11 cellular contexts compared by ENCODE assay signal in genomic region chr6:42771741-42772100, GRCh38. TPM values are rescaled to one million over a fixed set of nuclear protein-coding genes. Genes with fewer than 3 reads are reported as not detected.
DNase-seq lines count a peak whose midpoint lies in the region; ATAC-seq, FAIRE-seq and TF ChIP-seq lines count a peak whose summit lies in the region.
"Had no signal": no experiment of that assay in that cellular context is flagged by ENCODE, and none has a peak within 500 bp of the region (broad histone marks: within the 10 kb centered on the region; RNA-seq: fewer than 3 reads in every experiment).

No MANE protein-coding gene starts in this region.

- H4K91ac ChIP-seq in neuronal stem cell (ENCODE audit: low read depth, low read length, poor library complexity) = no peak overlapping the region

- H3K27ac Mint-ChIP-seq in CD14-positive monocyte = peak overlapping the region in 3 of 7 donors; percentile 52 to 67 (median 56)

- no peak overlapping the region for H3K14ac ChIP-seq in neuronal stem cell (ENCODE audit: low read length)

- H2BK5ac ChIP-seq in neuronal stem cell (ENCODE audit: low read length) = no peak overlapping the region

- intact Hi-C loops in CD14-positive monocyte (cut with micrococcal nuclease) (no loop called here), kidney (cut with DNase I) (no loop called here)

- DNase-seq in CD14-positive monocyte (ENCODE audit: low spot score) (no peak), T-helper 1 cell (peak in 4 of 5 donors; percentile 21 to 50 (median 34)), hepatocyte (ENCODE audit: low spot score) (no peak), kidney (no peak), neuronal stem cell (ENCODE audit: low spot score) (no peak)
- DNase-seq: NCI-H2171 had no signal

- H3K27ac ChIP-seq in hepatocyte (no peak overlapping the region), kidney (ENCODE audit: low read depth in 2 of 2, low read length in 2 of 2) (no peak overlapping the region), neuronal stem cell (replicated peaks; ENCODE audit: low read length) (no peak overlapping the region)
- H3K27ac ChIP-seq: cardiac muscle cell had no signal

- TF ChIP-seq CTCF in CD14-positive monocyte (IDR thresholded peaks at IDR 0.05) (no peak), hepatocyte (IDR thresholded peaks at IDR 0.05; ENCODE audit: poor library complexity) (no peak), kidney (IDR thresholded peaks at IDR 0.05; ENCODE audit: borderline replicate concordance, extremely low read depth, insufficient read depth) (no peak)

- FAIRE-seq in kidney (lab: Jason Lieb, UNC) = no peak
- FAIRE-seq: TTC549 had no signal

- peak; percentile 21 for ATAC-seq in GM19452 (IDR thresholded peaks at IDR 0.05; ENCODE audit: unreplicated experiment)
- no peak for ATAC-seq in HG03520 (IDR thresholded peaks at IDR 0.05; ENCODE audit: unreplicated experiment)
- ATAC-seq in GM18519 (IDR thresholded peaks at IDR 0.05; ENCODE audit: low FRiP score, unreplicated experiment) = no peak

- no peaks in the 10 kb centered on the region for H3K9me2 ChIP-seq in hepatocyte (replicated peaks; ENCODE audit: insufficient read depth)

- H3K27me3 Mint-ChIP-seq in CD14-positive monocyte (ENCODE audit: low read depth in 3 of 3) = peaks cover 9 to 14% (median 10%) of the 10 kb centered on the region in 3 donors

- H3K27me3 ChIP-seq in hepatocyte (no peaks in the 10 kb centered on the region), neuronal stem cell (ENCODE audit: control insufficient read depth in 3 of 3, insufficient read depth in 3 of 3, low read depth in 1 of 3, low read length in 3 of 3) (no peaks in the 10 kb centered on the region)
- H3K27me3 ChIP-seq: cardiac muscle cell had no signal

- H3K4ac ChIP-seq in neuronal stem cell (ENCODE audit: low read length) = no peak overlapping the region

- H4K20me1 ChIP-seq in hepatocyte (ENCODE audit: insufficient read depth, poor library complexity, severe bottlenecking) = no peaks in the 10 kb centered on the region

- H3K4me3 ChIP-seq in hepatocyte = no peak overlapping the region
- peak overlapping the region in 1 of 2 donors; percentile 17 for H3K4me3 ChIP-seq in kidney (ENCODE audit: low read length in 2 of 2)
- no peak overlapping the region for H3K4me3 ChIP-seq in neuronal stem cell (ENCODE audit: low read length in 2 of 2)

- peak overlapping the region; percentile 0 to 89 for H3K4me3 Mint-ChIP-seq in CD14-positive monocyte

- H3K79me2 ChIP-seq in hepatocyte = no peaks in the 10 kb centered on the region

- WGBS in hepatocyte (ENCODE audit: low lambda C conversion rate, missing lambda C conversion rate) = 57% methylated on average over 3 of the region's 3 CpGs
- no CpG with 5 or more reads among the region's 3 CpGs for WGBS in neuronal stem cell (ENCODE audit: extremely low coverage in 2 of 2, insufficient read length in 2 of 2, insufficient replicate concordance in 1 of 2), 2 donors

- no peak overlapping the region for H2BK120ac ChIP-seq in neuronal stem cell (ENCODE audit: low read depth, low read length)

- no peak overlapping the region for H2BK12ac ChIP-seq in neuronal stem cell (ENCODE audit: low read length)

- no peaks in the 10 kb centered on the region for H3K79me1 ChIP-seq in neuronal stem cell (ENCODE audit: low read depth, low read length)

- no peak overlapping the region for H3K23ac ChIP-seq in neuronal stem cell (ENCODE audit: low read depth, low read length, poor library complexity)

- H2BK15ac ChIP-seq in neuronal stem cell (ENCODE audit: low read length) = no peak overlapping the region

- H3K36me3 Mint-ChIP-seq in CD14-positive monocyte = peaks cover 3 to 32% of the 10 kb centered on the region in 2 donors

- no peaks in the 10 kb centered on the region for H3K9me3 ChIP-seq in hepatocyte (ENCODE audit: low read depth)
- H3K9me3 ChIP-seq in kidney (ENCODE audit: control insufficient read depth in 1 of 2, low read length in 2 of 2) = no peaks in the 10 kb centered on the region
- no peaks in the 10 kb centered on the region for H3K9me3 ChIP-seq in neuronal stem cell (replicated peaks in 1 of 2; ENCODE audit: control insufficient read depth in 2 of 2, insufficient read depth in 1 of 2, low read depth in 1 of 2, low read length in 2 of 2)

- no peak overlapping the region for H3K9ac ChIP-seq in kidney (ENCODE audit: low read length in 2 of 2)
- H3K9ac ChIP-seq in neuronal stem cell (ENCODE audit: low read depth, low read length, poor library complexity) = no peak overlapping the region

- peak overlapping the region; percentile 71 for H3K4me2 ChIP-seq in hepatocyte
- no peak overlapping the region for H3K4me2 ChIP-seq in neuronal stem cell (ENCODE audit: insufficient read depth, low read length, poor library complexity, severe bottlenecking)

- no peak overlapping the region for H2AK5ac ChIP-seq in neuronal stem cell (ENCODE audit: low read depth, low read length)

- H4K8ac ChIP-seq in neuronal stem cell (ENCODE audit: low read depth, low read length) = no peak overlapping the region

- H2AFZ ChIP-seq in hepatocyte (peak overlapping the region; percentile 79), neuronal stem cell (ENCODE audit: low read length) (no peak overlapping the region)

- peaks cover 3% of the 10 kb centered on the region for H3K4me1 ChIP-seq in hepatocyte (ENCODE audit: insufficient read depth)
- peaks cover 4 to 5% of the 10 kb centered on the region in 2 donors for H3K4me1 ChIP-seq in kidney (ENCODE audit: control insufficient read depth in 1 of 2, insufficient read depth in 1 of 2, low read depth in 1 of 2, low read length in 2 of 2)
- H3K4me1 ChIP-seq in neuronal stem cell (ENCODE audit: control insufficient read depth in 2 of 2, insufficient read depth in 1 of 2, low read depth in 1 of 2, low read length in 2 of 2) = peaks cover 0 to 3% of the 10 kb centered on the region in 2 donors

- H3K9me3 Mint-ChIP-seq in CD14-positive monocyte = no peaks in the 10 kb centered on the region

- no peak overlapping the region for H3K18ac ChIP-seq in neuronal stem cell (ENCODE audit: low read length)

- H3K36me3 ChIP-seq in hepatocyte (replicated peaks; ENCODE audit: insufficient read depth, low read depth) = no peaks in the 10 kb centered on the region
- H3K36me3 ChIP-seq in kidney (ENCODE audit: control insufficient read depth in 1 of 2, insufficient read depth in 2 of 2, low read length in 2 of 2) = no peaks in the 10 kb centered on the region
- no peaks in the 10 kb centered on the region for H3K36me3 ChIP-seq in neuronal stem cell (replicated peaks in 1 of 2; ENCODE audit: control insufficient read depth in 2 of 2, insufficient read depth in 2 of 2, low read length in 2 of 2)
- H3K36me3 ChIP-seq: cardiac muscle cell had no signal

- H3K4me1 Mint-ChIP-seq in CD14-positive monocyte = peaks cover 46% of the 10 kb centered on the region

RNA-seq across cellular contexts. Expression of gene BICRAL, which starts 10.1 kb away (rescaled TPM):
- polyA plus RNA-seq in CD14-positive monocyte (1 to 10 TPM; 1.6 to 2.2 TPM), hepatocyte (2.1 and 3.1 TPM in 2 replicates), kidney (ENCODE audit: insufficient read depth, low read depth, low replicate concordance) (2.7 TPM)
- total RNA-seq in hepatocyte (6.3 and 8.1 TPM in 2 replicates), kidney (20.9 TPM)
- 5.0 TPM for polyA plus RNA-seq in neuronal stem cell (2013, experiment 1 of 2)
- 4.7 TPM for polyA plus RNA-seq in neuronal stem cell (2013, experiment 2 of 2)

RNA-seq across cellular contexts. Expression of gene TBCC, which starts 25.8 kb away (rescaled TPM):
- polyA plus RNA-seq in CD14-positive monocyte (10 to 100 TPM; 30.7 to 31.3 TPM), hepatocyte (22.1 and 31.5 TPM in 2 replicates), kidney (ENCODE audit: insufficient read depth, low read depth, low replicate concordance) (17.6 TPM)
- total RNA-seq in hepatocyte (28.9 and 30.2 TPM in 2 replicates), kidney (21.2 TPM)
- polyA plus RNA-seq in neuronal stem cell (2013, experiment 1 of 2) = 17.4 TPM
- 17.3 TPM for polyA plus RNA-seq in neuronal stem cell (2013, experiment 2 of 2)

RNA-seq across cellular contexts. Expression of gene PRPH2, which starts 49.3 kb away (rescaled TPM):
- polyA plus RNA-seq in CD14-positive monocyte (not detected), hepatocyte (not detected in 2 replicates), kidney (ENCODE audit: insufficient read depth, low read depth, low replicate concordance) (0.75 TPM)
- total RNA-seq in hepatocyte (not detected in 2 replicates), kidney (1.6 TPM)
- polyA plus RNA-seq in neuronal stem cell (2013, experiment 1 of 2) = 0.10 TPM
- polyA plus RNA-seq in neuronal stem cell (2013, experiment 2 of 2) = 0.11 TPM

Comparison
In these comparisons a context has a peak if more than half of its experiments do, and no peak if none do; other contexts are left out.
1. DNase-seq: peak in T-helper 1 cell (4 of 5); none in CD14-positive monocyte (single experiment), hepatocyte (single experiment), kidney (single experiment) and neuronal stem cell (single experiment).